16 cellular contexts compared by ENCODE assay signal in genomic region chr17:31726980-31727427, GRCh38.
DNase-seq lines count a peak whose midpoint lies in the region; ATAC-seq, FAIRE-seq and TF ChIP-seq lines count a peak whose summit lies in the region.
"Had no signal": no experiment of that assay in that cellular context is flagged by ENCODE, and none has a peak within 500 bp of the region (broad histone marks: within the 10 kb centered on the region; RNA-seq: fewer than 3 reads in every experiment).

No MANE protein-coding gene starts in this region.

- H3K27ac Mint-ChIP-seq in natural killer cell treated with Interleukin-12 subunit alpha and Interleukin-12 subunit beta and Interleukin-15 and Interleukin-18, amount 100 ng/mL, for 72 hours = no peak overlapping the region
- H3K27ac Mint-ChIP-seq: activated T-cell treated with anti-CD3 and anti-CD28 coated beads, Interleukin-2, amount 50 U/mL, for 72 hours; stimulated activated naive CD8-positive, alpha-beta T cell treated with anti-CD3 and anti-CD28 coated beads, Interleukin-15, Interleukin-2, amounts not matched to agents 100 ng/mL and 50 ng/mL, for 24 hours had no signal

- FAIRE-seq in bronchial epithelial cell (lab: Jason Lieb, UNC) = no peak

- H3K4me1 Mint-ChIP-seq in natural killer cell treated with Interleukin-12 subunit alpha and Interleukin-12 subunit beta and Interleukin-15 and Interleukin-18, amount 100 ng/mL, for 72 hours (ENCODE audit: low read depth in 2 of 2) = no peaks in the 10 kb centered on the region

- no peaks in the 10 kb centered on the region for H3K27me3 ChIP-seq in bronchial epithelial cell (ENCODE audit: control insufficient read depth, insufficient read depth, low read length)
- H3K27me3 ChIP-seq: SJSA1 had no signal

- no peak for ATAC-seq in HG03469 (IDR thresholded peaks at IDR 0.05; ENCODE audit: unreplicated experiment)
- no peak for ATAC-seq in natural killer cell treated with Interleukin-12 subunit alpha and Interleukin-12 subunit beta and Interleukin-15 and Interleukin-18, amount 100 ng/mL, for 72 hours
- ATAC-seq: activated T-cell treated with anti-CD3 and anti-CD28 coated beads, Interleukin-2, amount 50 U/mL, for 72 hours; left cardiac atrium had no signal

- H3K9me3 Mint-ChIP-seq in natural killer cell treated with Interleukin-12 subunit alpha and Interleukin-12 subunit beta and Interleukin-15 and Interleukin-18, amount 100 ng/mL, for 72 hours = no peaks in the 10 kb centered on the region
- H3K9me3 Mint-ChIP-seq: stimulated activated naive CD8-positive, alpha-beta T cell treated with anti-CD3 and anti-CD28 coated beads, Interleukin-15, Interleukin-2, amounts not matched to agents 100 ng/mL and 50 ng/mL, for 24 hours had no signal

- peaks cover 5 to 7% of the 10 kb centered on the region in 2 donors for H3K27me3 Mint-ChIP-seq in natural killer cell treated with Interleukin-12 subunit alpha and Interleukin-12 subunit beta and Interleukin-15 and Interleukin-18, amount 100 ng/mL, for 72 hours

- TF ChIP-seq CTCF in bronchial epithelial cell (IDR thresholded peaks at IDR 0.05; ENCODE audit: insufficient read depth, low read length, severe bottlenecking) = no peak

- DNase-seq in DMS53 treated with DMSO at 0.1 percent for 48 hours (lab: John Stamatoyannopoulos, UW; ENCODE audit: unreplicated experiment) = peak; percentile 38
- peak; percentile 76 for DNase-seq in NCI-H2227 treated with DMSO at 0.1 percent for 48 hours (lab: John Stamatoyannopoulos, UW)
- DNase-seq in bronchial epithelial cell (ENCODE audit: low read depth) = peak; percentile 86
- DNase-seq in lung microvascular endothelial cell (ENCODE audit: low read depth in 2 of 2) = peak; percentile 57 to 75
- DNase-seq in epidermal melanocyte (ENCODE audit: insufficient read length, low spot score) = no peak
- DNase-seq in natural killer cell treated with Interleukin-12 subunit alpha and Interleukin-12 subunit beta and Interleukin-15 and Interleukin-18, amount 100 ng/mL, for 72 hours (ENCODE audit: low spot score) = no peak
- DNase-seq in kidney tubule cell (ENCODE audit: low spot score) = no peak
- DNase-seq: activated CD4-positive, alpha-beta T cell treated with anti-CD3 and anti-CD28 coated beads, Interleukin-2, amount 50 U/mL, for 48 hours; activated T-cell treated with anti-CD3 and anti-CD28 coated beads, Interleukin-2, amount 50 U/mL, for 72 hours; GF-D8; KG1; left cardiac atrium; NCI-H226 had no signal

- H3K4me3 ChIP-seq in bronchial epithelial cell (ENCODE audit: low read depth, low read length) = no peak overlapping the region
- H3K4me3 ChIP-seq: SJSA1 had no signal

- no peaks in the 10 kb centered on the region for H3K36me3 Mint-ChIP-seq in natural killer cell treated with Interleukin-12 subunit alpha and Interleukin-12 subunit beta and Interleukin-15 and Interleukin-18, amount 100 ng/mL, for 72 hours

- H3K4me3 Mint-ChIP-seq in natural killer cell treated with Interleukin-12 subunit alpha and Interleukin-12 subunit beta and Interleukin-15 and Interleukin-18, amount 100 ng/mL, for 72 hours = no peak overlapping the region
- H3K4me3 Mint-ChIP-seq: activated T-cell treated with anti-CD3 and anti-CD28 coated beads, Interleukin-2, amount 50 U/mL, for 72 hours; stimulated activated naive CD8-positive, alpha-beta T cell treated with anti-CD3 and anti-CD28 coated beads, Interleukin-15, Interleukin-2, amounts not matched to agents 100 ng/mL and 50 ng/mL, for 24 hours had no signal

- no peaks in the 10 kb centered on the region for H3K36me3 ChIP-seq in bronchial epithelial cell (ENCODE audit: control insufficient read depth, insufficient read depth, low read length)
- H3K36me3 ChIP-seq: SJSA1 had no signal

Comparison
In these comparisons a context has a peak if more than half of its experiments do, and no peak if none do; other contexts are left out.
1. DNase-seq: peak in DMS53 treated with DMSO at 0.1 percent for 48 hours (single experiment), NCI-H2227 treated with DMSO at 0.1 percent for 48 hours (single experiment), bronchial epithelial cell (single experiment) and lung microvascular endothelial cell (2 of 2); none in epidermal melanocyte (single experiment), natural killer cell treated with Interleukin-12 subunit alpha and Interleukin-12 subunit beta and Interleukin-15 and Interleukin-18, amount 100 ng/mL, for 72 hours (single experiment) and kidney tubule cell (single experiment).